ENCODE assay signal across 17 cellular contexts in genomic region chrX:28693101-28693500, GRCh38.
DNase-seq lines count a peak whose midpoint lies in the region; ATAC-seq, FAIRE-seq and TF ChIP-seq lines count a peak whose summit lies in the region.
"Had no signal": no experiment of that assay in that cellular context is flagged by ENCODE, and none has a peak within 500 bp of the region (broad histone marks: within the 10 kb centered on the region; RNA-seq: fewer than 3 reads in every experiment).

No MANE protein-coding gene starts in this region.

- no peak for TF ChIP-seq CTCF in fibroblast of pulmonary artery (IDR thresholded peaks at IDR 0.05; ENCODE audit: low read length, missing control alignments)
- TF ChIP-seq CTCF in foreskin keratinocyte (conservative IDR thresholded peaks at IDR 0.05), result no peak

- H3K4me1 ChIP-seq in adipocyte (ENCODE audit: control insufficient read depth, insufficient read depth, low read length), result no peaks in the 10 kb centered on the region
- no peaks in the 10 kb centered on the region for H3K4me1 ChIP-seq in foreskin keratinocyte

- H3K9ac ChIP-seq in adipocyte (ENCODE audit: low read length), result no peak overlapping the region

- H3K27me3 ChIP-seq in adipocyte (replicated peaks; ENCODE audit: control insufficient read depth, insufficient read depth, low read length) (no peaks in the 10 kb centered on the region), H7 (ENCODE audit: control insufficient read depth, insufficient read depth, low read length) (no peaks in the 10 kb centered on the region), foreskin keratinocyte (no peaks in the 10 kb centered on the region)

- FAIRE-seq in frontal cortex (lab: Jason Lieb, UNC), result no peak
- FAIRE-seq: H54 had no signal

- H3K4me3 ChIP-seq in adipocyte (ENCODE audit: low read length), result no peak overlapping the region
- H3K4me3 ChIP-seq in fibroblast of pulmonary artery (replicated peaks; ENCODE audit: low read depth, low read length), result no peak overlapping the region
- no peak overlapping the region for H3K4me3 ChIP-seq in H7 (ENCODE audit: insufficient read depth, low read depth, low read length)

- H3K27ac ChIP-seq in foreskin keratinocyte, result no peak overlapping the region

- DNase-seq in Ammon's horn (ENCODE audit: low spot score) (peak; percentile 53), adipocyte (ENCODE audit: low read depth) (peak; percentile 2), fibroblast of pulmonary artery (ENCODE audit: low read depth) (peak; percentile 3), pons (ENCODE audit: low spot score) (peak; percentile 72), H7 (no peak), GM03348 (ENCODE audit: low spot score) (no peak), frontal cortex (ENCODE audit: low spot score in 2 of 2) (no peak), foreskin keratinocyte (no peak)
- DNase-seq: AML-193, DMS 273 treated with DMSO at 0.1 percent for 48 hours, DND-41, HFFc6, NCI-H1436 treated with DMSO at 0.1 percent for 48 hours, NCI-H2029, NCI-H2171 had no signal

- H3K9me3 ChIP-seq in adipocyte (ENCODE audit: control insufficient read depth, low read length), result no peaks in the 10 kb centered on the region

- H3K36me3 ChIP-seq in adipocyte (ENCODE audit: control insufficient read depth, insufficient read depth, low read length, severe bottlenecking), result no peaks in the 10 kb centered on the region
- no peaks in the 10 kb centered on the region for H3K36me3 ChIP-seq in H7 (replicated peaks; ENCODE audit: control insufficient read depth, insufficient read depth, low read length)

- ATAC-seq in foreskin keratinocyte, result no peak
- ATAC-seq: Panc1 had no signal

Comparison
In these comparisons a context has a peak if more than half of its experiments do, and no peak if none do; other contexts are left out.
1. DNase-seq: peak in Ammon's horn (single experiment), adipocyte (single experiment), fibroblast of pulmonary artery (single experiment) and pons (single experiment); none in H7 (single experiment), GM03348 (single experiment), frontal cortex (0 of 2) and foreskin keratinocyte (0 of 2).